ENCODE assay signal across 24 cellular contexts in the genomic region with DNA sequence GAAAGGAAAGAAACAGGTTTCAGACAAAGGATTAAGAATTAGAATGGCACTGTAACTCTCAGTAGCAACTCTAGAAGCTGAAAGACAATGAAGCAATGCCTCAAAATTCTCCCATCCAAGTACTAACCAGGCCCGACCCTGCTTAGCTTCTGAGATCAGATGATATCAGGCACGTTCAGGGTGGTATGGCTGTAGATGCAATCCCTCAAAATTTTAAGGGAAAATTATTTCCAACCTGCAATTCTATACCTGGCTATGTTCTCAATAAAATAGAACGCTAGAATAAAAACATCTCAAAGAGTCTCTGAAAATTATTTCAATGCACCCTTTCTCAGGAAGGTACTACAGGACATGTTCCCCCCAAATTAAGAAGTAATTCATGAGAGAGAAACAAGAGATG. TPM values are rescaled to one million over a fixed set of nuclear protein-coding genes. Genes with fewer than 3 reads are reported as not detected.
"Had no signal": no experiment of that assay in that cellular context is flagged by ENCODE, and none has a peak within 500 bp of the region (broad histone marks: within the 10 kb centered on the region; RNA-seq: fewer than 3 reads in every experiment).

No MANE protein-coding gene starts in this region.

- H3K4me3 ChIP-seq: colonic mucosa, dorsolateral prefrontal cortex, esophagus muscularis mucosa, gastroesophageal sphincter, heart left ventricle, left lung, lower lobe of right lung, mucosa of descending colon had no signal

- H3K9me3 ChIP-seq: colonic mucosa, esophagus muscularis mucosa, gastroesophageal sphincter, heart left ventricle, left lung, lower lobe of right lung, mucosa of descending colon had no signal

- DNase-seq: colonic mucosa; cortex of kidney; dorsolateral prefrontal cortex; effector CD4-positive, alpha-beta T cell; effector memory CD4-positive, alpha-beta T cell; foreskin keratinocyte; heart left ventricle; hippocampal formation; left cardiac atrium; left lung; left ventricle myocardium superior; lower lobe of right lung; mesenchymal stem cell; mucosa of descending colon; naive B cell; naive thymus-derived CD8-positive, alpha-beta T cell had no signal

- H3K36me3 ChIP-seq: colonic mucosa, esophagus muscularis mucosa, gastroesophageal sphincter, heart left ventricle, left lung, lower lobe of right lung had no signal

- H3K4me1 ChIP-seq: colonic mucosa, esophagus muscularis mucosa, foreskin keratinocyte, gastroesophageal sphincter had no signal

- ATAC-seq: foreskin keratinocyte; gastroesophageal sphincter; heart left ventricle; left cardiac atrium; left lung; left ventricle myocardium superior; lower lobe of right lung; mucosa of descending colon; naive thymus-derived CD8-positive, alpha-beta T cell had no signal

- FAIRE-seq: endothelial cell of umbilical vein, frontal cortex, islet of Langerhans, keratinocyte had no signal

- H3K27me3 ChIP-seq: colonic mucosa, dorsolateral prefrontal cortex, esophagus muscularis mucosa, foreskin keratinocyte, gastroesophageal sphincter, heart left ventricle, left lung had no signal

- H3K27ac ChIP-seq: colonic mucosa, dorsolateral prefrontal cortex, esophagus muscularis mucosa, foreskin keratinocyte, gastroesophageal sphincter, heart left ventricle, left lung, lower lobe of right lung had no signal

RNA-seq across cellular contexts. Expression of gene NOXRED1, which starts 19.5 kb away (rescaled TPM):
- total RNA-seq: epithelial cell of proximal tubule, gastroesophageal sphincter, myocyte had no signal
- polyA plus RNA-seq: heart left ventricle had no signal
